2 cellular contexts compared by ENCODE assay signal in genomic region chr1:94093351-94093750, GRCh38.
TF ChIP-seq lines count a peak whose summit lies in the region.

No MANE protein-coding gene starts in this region.

TF ChIP-seq in GM23338, 12 proteins besides CTCF, POLR2A, EP300 and RAD21 (continued from another document):
- TF ChIP-seq REST (IDR thresholded peaks at IDR 0.05; ENCODE audit: unreplicated experiment), result no peak
- no peak for TF ChIP-seq ZNF331 (CRISPR knock-in tag; IDR thresholded peaks at IDR 0.05; ENCODE audit: low read depth)
- TF ChIP-seq POLR2AphosphoS5 (IDR thresholded peaks at IDR 0.05; ENCODE audit: low read depth), result no peak
- no peak for TF ChIP-seq NANOG (IDR thresholded peaks at IDR 0.05; ENCODE audit: borderline replicate concordance)
- TF ChIP-seq ZNF114 (CRISPR knock-in tag; IDR thresholded peaks at IDR 0.05), result no peak
- TF ChIP-seq EZH2 (IDR thresholded peaks at IDR 0.05; ENCODE audit: low read depth, unreplicated experiment), result no peak
- no peak for TF ChIP-seq ETS1 (IDR thresholded peaks at IDR 0.05)
- no peak for TF ChIP-seq ZNF462 (CRISPR knock-in tag; IDR thresholded peaks at IDR 0.05)
- no peak for TF ChIP-seq CREB1 (CRISPR knock-in tag; IDR thresholded peaks at IDR 0.05; ENCODE audit: low read depth)
TF ChIP-seq in GM23338: peak in this region for 0.

TF ChIP-seq in WTC11, 78 proteins besides CTCF, POLR2A, EP300 and RAD21 (continued from another document):
- TF ChIP-seq STAT6 (CRISPR knock-in tag; conservative IDR thresholded peaks at IDR 0.05; ENCODE audit: low read depth) (no peak), ZNF138 (CRISPR knock-in tag; conservative IDR thresholded peaks at IDR 0.05) (no peak), NR2C2 (CRISPR knock-in tag; IDR thresholded peaks at IDR 0.05) (no peak), NR1H2 (CRISPR knock-in tag; IDR thresholded peaks at IDR 0.05) (no peak), ZNF396 (CRISPR knock-in tag; IDR thresholded peaks at IDR 0.05; ENCODE audit: borderline replicate concordance) (no peak), PREB (CRISPR knock-in tag; IDR thresholded peaks at IDR 0.05; ENCODE audit: borderline replicate concordance) (no peak)
- TF ChIP-seq, protein P1, sequence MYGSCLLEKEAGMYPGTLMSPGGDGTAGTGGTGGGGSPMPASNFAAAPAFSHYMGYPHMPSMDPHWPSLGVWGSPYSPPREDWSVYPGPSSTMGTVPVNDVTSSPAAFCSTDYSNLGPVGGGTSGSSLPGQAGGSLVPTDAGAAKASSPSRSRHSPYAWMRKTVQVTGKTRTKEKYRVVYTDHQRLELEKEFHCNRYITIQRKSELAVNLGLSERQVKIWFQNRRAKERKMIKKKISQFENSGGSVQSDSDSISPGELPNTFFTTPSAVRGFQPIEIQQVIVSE (CRISPR knock-in tag; IDR thresholded peaks at IDR 0.05; ENCODE audit: borderline replicate concordance), result no peak
- TF ChIP-seq, protein P2, sequence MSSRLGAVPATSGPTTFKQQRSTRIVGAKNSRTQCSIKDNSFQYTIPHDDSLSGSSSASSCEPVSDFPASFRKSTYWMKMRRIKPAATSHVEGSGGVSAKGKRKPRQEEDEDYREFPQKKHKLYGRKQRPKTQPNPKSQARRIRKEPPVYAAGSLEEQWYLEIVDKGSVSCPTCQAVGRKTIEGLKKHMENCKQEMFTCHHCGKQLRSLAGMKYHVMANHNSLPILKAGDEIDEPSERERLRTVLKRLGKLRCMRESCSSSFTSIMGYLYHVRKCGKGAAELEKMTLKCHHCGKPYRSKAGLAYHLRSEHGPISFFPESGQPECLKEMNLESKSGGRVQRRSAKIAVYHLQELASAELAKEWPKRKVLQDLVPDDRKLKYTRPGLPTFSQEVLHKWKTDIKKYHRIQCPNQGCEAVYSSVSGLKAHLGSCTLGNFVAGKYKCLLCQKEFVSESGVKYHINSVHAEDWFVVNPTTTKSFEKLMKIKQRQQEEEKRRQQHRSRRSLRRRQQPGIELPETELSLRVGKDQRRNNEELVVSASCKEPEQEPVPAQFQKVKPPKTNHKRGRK (CRISPR knock-in tag; IDR thresholded peaks at IDR 0.05; ENCODE audit: borderline replicate concordance), result no peak
- TF ChIP-seq, protein P3, sequence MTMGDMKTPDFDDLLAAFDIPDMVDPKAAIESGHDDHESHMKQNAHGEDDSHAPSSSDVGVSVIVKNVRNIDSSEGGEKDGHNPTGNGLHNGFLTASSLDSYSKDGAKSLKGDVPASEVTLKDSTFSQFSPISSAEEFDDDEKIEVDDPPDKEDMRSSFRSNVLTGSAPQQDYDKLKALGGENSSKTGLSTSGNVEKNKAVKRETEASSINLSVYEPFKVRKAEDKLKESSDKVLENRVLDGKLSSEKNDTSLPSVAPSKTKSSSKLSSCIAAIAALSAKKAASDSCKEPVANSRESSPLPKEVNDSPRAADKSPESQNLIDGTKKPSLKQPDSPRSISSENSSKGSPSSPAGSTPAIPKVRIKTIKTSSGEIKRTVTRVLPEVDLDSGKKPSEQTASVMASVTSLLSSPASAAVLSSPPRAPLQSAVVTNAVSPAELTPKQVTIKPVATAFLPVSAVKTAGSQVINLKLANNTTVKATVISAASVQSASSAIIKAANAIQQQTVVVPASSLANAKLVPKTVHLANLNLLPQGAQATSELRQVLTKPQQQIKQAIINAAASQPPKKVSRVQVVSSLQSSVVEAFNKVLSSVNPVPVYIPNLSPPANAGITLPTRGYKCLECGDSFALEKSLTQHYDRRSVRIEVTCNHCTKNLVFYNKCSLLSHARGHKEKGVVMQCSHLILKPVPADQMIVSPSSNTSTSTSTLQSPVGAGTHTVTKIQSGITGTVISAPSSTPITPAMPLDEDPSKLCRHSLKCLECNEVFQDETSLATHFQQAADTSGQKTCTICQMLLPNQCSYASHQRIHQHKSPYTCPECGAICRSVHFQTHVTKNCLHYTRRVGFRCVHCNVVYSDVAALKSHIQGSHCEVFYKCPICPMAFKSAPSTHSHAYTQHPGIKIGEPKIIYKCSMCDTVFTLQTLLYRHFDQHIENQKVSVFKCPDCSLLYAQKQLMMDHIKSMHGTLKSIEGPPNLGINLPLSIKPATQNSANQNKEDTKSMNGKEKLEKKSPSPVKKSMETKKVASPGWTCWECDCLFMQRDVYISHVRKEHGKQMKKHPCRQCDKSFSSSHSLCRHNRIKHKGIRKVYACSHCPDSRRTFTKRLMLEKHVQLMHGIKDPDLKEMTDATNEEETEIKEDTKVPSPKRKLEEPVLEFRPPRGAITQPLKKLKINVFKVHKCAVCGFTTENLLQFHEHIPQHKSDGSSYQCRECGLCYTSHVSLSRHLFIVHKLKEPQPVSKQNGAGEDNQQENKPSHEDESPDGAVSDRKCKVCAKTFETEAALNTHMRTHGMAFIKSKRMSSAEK (CRISPR knock-in tag; IDR thresholded peaks at IDR 0.05; ENCODE audit: borderline replicate concordance), result no peak
TF ChIP-seq in WTC11: peak in this region for 0.
